Comparison of ENCODE assay signal across 18 cellular contexts in genomic region chr19:53357821-53358581, GRCh38.
"Had no signal": no experiment of that assay in that cellular context is flagged by ENCODE, and none has a peak within 500 bp of the region (broad histone marks: within the 10 kb centered on the region; RNA-seq: fewer than 3 reads in every experiment).

No MANE protein-coding gene starts in this region.

- ATAC-seq: activated T-cell treated with anti-CD3 and anti-CD28 coated beads, Interleukin-2, amount 50 U/mL, for 4 hours; body of pancreas; foreskin keratinocyte; left lung; mucosa of descending colon had no signal

- H3K27ac ChIP-seq: body of pancreas, dorsolateral prefrontal cortex, foreskin keratinocyte, left lung, tibial artery, VCaP had no signal

- H3K4me1 ChIP-seq: body of pancreas, foreskin keratinocyte, left lung, tibial artery had no signal

- H3K27me3 ChIP-seq: body of pancreas, dorsolateral prefrontal cortex, foreskin keratinocyte, left lung, tibial artery had no signal

- H3K4me3 ChIP-seq: body of pancreas, dorsolateral prefrontal cortex, left lung, mucosa of descending colon, tibial artery had no signal

- DNase-seq: activated CD4-positive, alpha-beta T cell treated with anti-CD3 and anti-CD28 coated beads for 48 hours; activated CD8-positive, alpha-beta memory T cell treated with anti-CD3 and anti-CD28 coated beads, Interleukin-2, amount 50 U/mL, for 4 hours; activated naive CD4-positive, alpha-beta T cell treated with anti-CD3 and anti-CD28 coated beads for 36 hours; activated T-cell treated with anti-CD3 and anti-CD28 coated beads, Interleukin-2, amount 50 U/mL, for 4 hours; body of pancreas; dorsolateral prefrontal cortex; foreskin keratinocyte; glutamatergic neuron; hippocampal formation; kidney; left lung; mucosa of descending colon; naive B cell; retina; stimulated activated CD8-positive, alpha-beta memory T cell treated with anti-CD3 and anti-CD28 coated beads, Interleukin-4, amount 100 ng/mL, for 48 hours; stimulated activated naive CD4-positive, alpha-beta T cell treated with Interleukin-2 at 50 U/mL for 16 hours; tibial artery had no signal
